In the genomic region with DNA sequence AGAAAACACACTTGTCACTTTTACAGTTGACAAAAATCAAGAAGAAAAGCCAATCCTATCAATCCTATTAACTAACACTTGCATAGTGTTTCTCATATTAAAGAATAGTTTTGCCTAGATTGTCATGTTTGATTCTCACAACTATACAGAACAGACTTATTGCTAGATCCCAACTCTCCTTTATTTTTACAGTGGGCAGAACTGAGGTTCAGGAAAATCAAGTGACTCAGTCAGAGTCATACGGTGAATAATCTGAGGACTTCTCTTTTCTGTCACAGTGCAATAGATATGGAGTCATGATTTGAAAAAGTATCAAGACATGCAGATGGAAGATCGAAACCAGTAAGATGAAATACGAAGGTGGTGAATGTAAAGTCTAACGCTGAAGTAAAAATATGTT, we compare ENCODE assay signal across 1 cellular context.
TF ChIP-seq lines count a peak whose summit lies in the region.

No MANE protein-coding gene starts in this region.

TF ChIP-seq in HCT116, 20 proteins besides CTCF, POLR2A, EP300 and RAD21 (continued from another document):
- TF ChIP-seq, protein P1, sequence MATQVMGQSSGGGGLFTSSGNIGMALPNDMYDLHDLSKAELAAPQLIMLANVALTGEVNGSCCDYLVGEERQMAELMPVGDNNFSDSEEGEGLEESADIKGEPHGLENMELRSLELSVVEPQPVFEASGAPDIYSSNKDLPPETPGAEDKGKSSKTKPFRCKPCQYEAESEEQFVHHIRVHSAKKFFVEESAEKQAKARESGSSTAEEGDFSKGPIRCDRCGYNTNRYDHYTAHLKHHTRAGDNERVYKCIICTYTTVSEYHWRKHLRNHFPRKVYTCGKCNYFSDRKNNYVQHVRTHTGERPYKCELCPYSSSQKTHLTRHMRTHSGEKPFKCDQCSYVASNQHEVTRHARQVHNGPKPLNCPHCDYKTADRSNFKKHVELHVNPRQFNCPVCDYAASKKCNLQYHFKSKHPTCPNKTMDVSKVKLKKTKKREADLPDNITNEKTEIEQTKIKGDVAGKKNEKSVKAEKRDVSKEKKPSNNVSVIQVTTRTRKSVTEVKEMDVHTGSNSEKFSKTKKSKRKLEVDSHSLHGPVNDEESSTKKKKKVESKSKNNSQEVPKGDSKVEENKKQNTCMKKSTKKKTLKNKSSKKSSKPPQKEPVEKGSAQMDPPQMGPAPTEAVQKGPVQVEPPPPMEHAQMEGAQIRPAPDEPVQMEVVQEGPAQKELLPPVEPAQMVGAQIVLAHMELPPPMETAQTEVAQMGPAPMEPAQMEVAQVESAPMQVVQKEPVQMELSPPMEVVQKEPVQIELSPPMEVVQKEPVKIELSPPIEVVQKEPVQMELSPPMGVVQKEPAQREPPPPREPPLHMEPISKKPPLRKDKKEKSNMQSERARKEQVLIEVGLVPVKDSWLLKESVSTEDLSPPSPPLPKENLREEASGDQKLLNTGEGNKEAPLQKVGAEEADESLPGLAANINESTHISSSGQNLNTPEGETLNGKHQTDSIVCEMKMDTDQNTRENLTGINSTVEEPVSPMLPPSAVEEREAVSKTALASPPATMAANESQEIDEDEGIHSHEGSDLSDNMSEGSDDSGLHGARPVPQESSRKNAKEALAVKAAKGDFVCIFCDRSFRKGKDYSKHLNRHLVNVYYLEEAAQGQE (IDR thresholded peaks at IDR 0.05; ENCODE audit: low read depth), result no peak
- TF ChIP-seq YY1 (IDR thresholded peaks at IDR 0.05; ENCODE audit: extremely low read depth, insufficient replicate concordance, low read depth, low read length), result no peak
TF ChIP-seq in HCT116: peak in this region for 3.
